ENCODE assay signal across 1 cellular context in genomic region chr22:48370508-48371325, GRCh38.
TF ChIP-seq lines count a peak whose summit lies in the region.

No MANE protein-coding gene starts in this region.

TF ChIP-seq in H1, 55 proteins besides CTCF, POLR2A, EP300 and RAD21:
- TF ChIP-seq BACH1 (IDR thresholded peaks at IDR 0.05; ENCODE audit: low read length), result no peak
- TF ChIP-seq, protein P1, sequence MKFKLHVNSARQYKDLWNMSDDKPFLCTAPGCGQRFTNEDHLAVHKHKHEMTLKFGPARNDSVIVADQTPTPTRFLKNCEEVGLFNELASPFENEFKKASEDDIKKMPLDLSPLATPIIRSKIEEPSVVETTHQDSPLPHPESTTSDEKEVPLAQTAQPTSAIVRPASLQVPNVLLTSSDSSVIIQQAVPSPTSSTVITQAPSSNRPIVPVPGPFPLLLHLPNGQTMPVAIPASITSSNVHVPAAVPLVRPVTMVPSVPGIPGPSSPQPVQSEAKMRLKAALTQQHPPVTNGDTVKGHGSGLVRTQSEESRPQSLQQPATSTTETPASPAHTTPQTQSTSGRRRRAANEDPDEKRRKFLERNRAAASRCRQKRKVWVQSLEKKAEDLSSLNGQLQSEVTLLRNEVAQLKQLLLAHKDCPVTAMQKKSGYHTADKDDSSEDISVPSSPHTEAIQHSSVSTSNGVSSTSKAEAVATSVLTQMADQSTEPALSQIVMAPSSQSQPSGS (IDR thresholded peaks at IDR 0.05; ENCODE audit: low read length), result no peak
- TF ChIP-seq BRCA1 (IDR thresholded peaks at IDR 0.05; ENCODE audit: low read depth, low read length), result no peak
- TF ChIP-seq, protein P2, sequence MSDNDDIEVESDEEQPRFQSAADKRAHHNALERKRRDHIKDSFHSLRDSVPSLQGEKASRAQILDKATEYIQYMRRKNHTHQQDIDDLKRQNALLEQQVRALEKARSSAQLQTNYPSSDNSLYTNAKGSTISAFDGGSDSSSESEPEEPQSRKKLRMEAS (IDR thresholded peaks at IDR 0.05), result no peak
- TF ChIP-seq USF2 (IDR thresholded peaks at IDR 0.05; ENCODE audit: low read length), result no peak
- no peak for TF ChIP-seq SP1 (IDR thresholded peaks at IDR 0.05; ENCODE audit: low read depth, low read length)
- TF ChIP-seq TAF7 (optimal IDR thresholded peaks at IDR 0.05; ENCODE audit: borderline replicate concordance, low read depth, low read length), result no peak
- TF ChIP-seq KDM1A (IDR thresholded peaks at IDR 0.05; ENCODE audit: borderline replicate concordance, low read length), result no peak
